28 cellular contexts compared by ENCODE assay signal in genomic region chr20:17587148-17587547, GRCh38. TPM values are rescaled to one million over a fixed set of nuclear protein-coding genes. Genes with fewer than 3 reads are reported as not detected.
"Had no signal": no experiment of that assay in that cellular context is flagged by ENCODE, and none has a peak within 500 bp of the region (broad histone marks: within the 10 kb centered on the region; RNA-seq: fewer than 3 reads in every experiment).

No MANE protein-coding gene starts in this region.

- DNase-seq: activated CD4-positive, alpha-beta T cell treated with anti-CD3 and anti-CD28 coated beads for 1 hour; activated CD8-positive, alpha-beta memory T cell treated with anti-CD3 and anti-CD28 coated beads, Interleukin-2, amount 10 ng/mL, durations not matched to agents 7 days and 5 days; activated CD8-positive, alpha-beta T cell treated with anti-CD3 and anti-CD28 coated beads, Interleukin-2, amount 10 ng/mL, durations not matched to agents 7 days and 5 days; activated effector memory CD4-positive, alpha-beta T cell treated with Interleukin-2 at 50 U/mL for 16 hours; activated naive CD4-positive, alpha-beta T cell treated with Interleukin-2 at 50 U/mL for 16 hours; activated naive CD8-positive, alpha-beta T cell treated with anti-CD3 and anti-CD28 coated beads for 36 hours; adrenal gland; central memory CD4-positive, alpha-beta T cell; dermis blood vessel endothelial cell; effector CD4-positive, alpha-beta T cell; gastrocnemius medialis; islet precursor cell; naive thymus-derived CD4-positive, alpha-beta T cell; pancreas; SK-N-SH; stimulated activated CD4-positive, alpha-beta T cell treated with anti-CD3 and anti-CD28 coated beads, Interleukin-15, amount 100 ng/mL, for 24 hours; stimulated activated CD4-positive, alpha-beta T cell treated with anti-CD3 and anti-CD28 coated beads, Interleukin-2, amount 100 ng/mL, for 24 hours; stimulated activated naive B cell treated with anti-CD40 and anti-IgM and Interleukin-4, amounts not matched to agents 10 μg/mL and 1 μg/mL and 100 μg/mL, for 72 hours; stomach; SW 1271; T-helper 9 cell; upper lobe of left lung had no signal

- H3K9me3 Mint-ChIP-seq: activated naive CD8-positive, alpha-beta T cell treated with anti-CD3 and anti-CD28 coated beads for 36 hours; mesothelial cell of epicardium; naive thymus-derived CD4-positive, alpha-beta T cell; stimulated activated naive B cell treated with anti-CD40 and anti-IgM and Interleukin-4, amounts not matched to agents 10 μg/mL and 1 μg/mL and 100 μg/mL, for 72 hours; T-helper 1 cell treated with Interleukin-12 subunit alpha and Interleukin-12 subunit beta and Interleukin-4 antibody, amounts not matched to agents 30 μg/mL and 1 μg/mL, for 36 hours had no signal

- H3K9me3 ChIP-seq: adrenal gland, gastrocnemius medialis, pancreas, prostate gland, SK-N-SH, stomach, upper lobe of left lung, vagina had no signal

- H3K27ac ChIP-seq: adrenal gland, epithelial cell of prostate, gastrocnemius medialis, hepatocyte, pancreas, upper lobe of left lung, vagina had no signal

- H3K27ac Mint-ChIP-seq: activated CD8-positive, alpha-beta memory T cell treated with anti-CD3 and anti-CD28 coated beads, Interleukin-2, amount 10 ng/mL, durations not matched to agents 7 days and 5 days; activated CD8-positive, alpha-beta T cell treated with anti-CD3 and anti-CD28 coated beads, Interleukin-2, amount 10 ng/mL, durations not matched to agents 7 days and 5 days; activated naive CD8-positive, alpha-beta T cell treated with anti-CD3 and anti-CD28 coated beads for 36 hours; naive thymus-derived CD4-positive, alpha-beta T cell; stimulated activated naive B cell treated with anti-CD40 and anti-IgM and Interleukin-4, amounts not matched to agents 10 μg/mL and 1 μg/mL and 100 μg/mL, for 72 hours; T-helper 1 cell treated with Interleukin-12 subunit alpha and Interleukin-12 subunit beta and Interleukin-4 antibody, amounts not matched to agents 30 μg/mL and 1 μg/mL, for 36 hours had no signal

- H3K9ac ChIP-seq: SK-N-SH had no signal

- ATAC-seq: activated CD8-positive, alpha-beta memory T cell treated with anti-CD3 and anti-CD28 coated beads, Interleukin-2, amount 10 ng/mL, durations not matched to agents 7 days and 5 days; activated CD8-positive, alpha-beta T cell treated with anti-CD3 and anti-CD28 coated beads, Interleukin-2, amount 10 ng/mL, durations not matched to agents 7 days and 5 days; gastrocnemius medialis; naive thymus-derived CD4-positive, alpha-beta T cell; pancreas; stimulated activated naive B cell treated with anti-CD40 and anti-IgM and Interleukin-4, amounts not matched to agents 10 μg/mL and 1 μg/mL and 100 μg/mL, for 72 hours had no signal

- H3K4me3 Mint-ChIP-seq: activated CD8-positive, alpha-beta memory T cell treated with anti-CD3 and anti-CD28 coated beads, Interleukin-2, amount 10 ng/mL, durations not matched to agents 7 days and 5 days; activated CD8-positive, alpha-beta T cell treated with anti-CD3 and anti-CD28 coated beads, Interleukin-2, amount 10 ng/mL, durations not matched to agents 7 days and 5 days; activated naive CD8-positive, alpha-beta T cell treated with anti-CD3 and anti-CD28 coated beads for 36 hours; mesothelial cell of epicardium; naive thymus-derived CD4-positive, alpha-beta T cell; stimulated activated naive B cell treated with anti-CD40 and anti-IgM and Interleukin-4, amounts not matched to agents 10 μg/mL and 1 μg/mL and 100 μg/mL, for 72 hours; T-helper 1 cell treated with Interleukin-12 subunit alpha and Interleukin-12 subunit beta and Interleukin-4 antibody, amounts not matched to agents 30 μg/mL and 1 μg/mL, for 36 hours had no signal

- H3K36me3 Mint-ChIP-seq: activated naive CD8-positive, alpha-beta T cell treated with anti-CD3 and anti-CD28 coated beads for 36 hours had no signal

- H3K4me3 ChIP-seq: adrenal gland, gastrocnemius medialis, hepatocyte, pancreas, prostate gland, stomach, upper lobe of left lung, vagina had no signal

- H3K27me3 Mint-ChIP-seq: activated CD8-positive, alpha-beta memory T cell treated with anti-CD3 and anti-CD28 coated beads, Interleukin-2, amount 10 ng/mL, durations not matched to agents 7 days and 5 days; activated naive CD8-positive, alpha-beta T cell treated with anti-CD3 and anti-CD28 coated beads for 36 hours; naive thymus-derived CD4-positive, alpha-beta T cell; stimulated activated naive B cell treated with anti-CD40 and anti-IgM and Interleukin-4, amounts not matched to agents 10 μg/mL and 1 μg/mL and 100 μg/mL, for 72 hours had no signal

- H3K27me3 ChIP-seq: adrenal gland, gastrocnemius medialis, hepatocyte, pancreas, stomach, upper lobe of left lung, vagina had no signal

- H3K4me1 ChIP-seq: prostate gland had no signal

- H3K36me3 ChIP-seq: adrenal gland, gastrocnemius medialis, prostate gland, vagina had no signal

RNA-seq across cellular contexts. Expression of gene BFSP1, which starts 56.0 kb away (rescaled TPM):
- polyA plus RNA-seq: naive thymus-derived CD4-positive, alpha-beta T cell had no signal
